Comparison of ENCODE assay signal across 9 cellular contexts in genomic region chr5:129767927-129768380, GRCh38. TPM values are rescaled to one million over a fixed set of nuclear protein-coding genes. Genes with fewer than 3 reads are reported as not detected.
A peak's percentile ranks its signal among the peaks of the same experiment; 100 is the strongest.
DNase-seq lines count a peak whose midpoint lies in the region; ATAC-seq, FAIRE-seq and TF ChIP-seq lines count a peak whose summit lies in the region.
"Had no signal": no experiment of that assay in that cellular context is flagged by ENCODE, and none has a peak within 500 bp of the region (broad histone marks: within the 10 kb centered on the region; RNA-seq: fewer than 3 reads in every experiment).

No MANE protein-coding gene starts in this region.

- H3K4me1 Mint-ChIP-seq in activated CD8-positive, alpha-beta memory T cell treated with anti-CD3 and anti-CD28 coated beads, Interleukin-2, amount 10 ng/mL, durations not matched to agents 7 days and 5 days: peaks cover 2% of the 10 kb centered on the region
- H3K4me1 Mint-ChIP-seq in naive thymus-derived CD8-positive, alpha-beta T cell: peaks cover 0 to 1% (median 0%) of the 10 kb centered on the region in 4 donors

- peak; percentile 92 for ATAC-seq in GM21576 (IDR thresholded peaks at IDR 0.05; ENCODE audit: unreplicated experiment)
- ATAC-seq in activated CD8-positive, alpha-beta memory T cell treated with anti-CD3 and anti-CD28 coated beads, Interleukin-2, amount 10 ng/mL, durations not matched to agents 7 days and 5 days: peak; percentile 89
- ATAC-seq in naive thymus-derived CD8-positive, alpha-beta T cell: peak; percentile 58 to 67

- no peak for TF ChIP-seq POLR2A in erythroblast (IDR thresholded peaks at IDR 0.05; ENCODE audit: low read length)

- POLR2A ChIA-PET in naive thymus-derived CD8-positive, alpha-beta T cell (lab: Charles Lee): no interaction called here

- no peak overlapping the region for H3K4me3 Mint-ChIP-seq in activated CD8-positive, alpha-beta memory T cell treated with anti-CD3 and anti-CD28 coated beads, Interleukin-2, amount 10 ng/mL, durations not matched to agents 7 days and 5 days
- H3K4me3 Mint-ChIP-seq in naive thymus-derived CD8-positive, alpha-beta T cell: no peak overlapping the region

- H3K27ac Mint-ChIP-seq in activated CD8-positive, alpha-beta memory T cell treated with anti-CD3 and anti-CD28 coated beads, Interleukin-2, amount 10 ng/mL, durations not matched to agents 7 days and 5 days: no peak overlapping the region
- H3K27ac Mint-ChIP-seq in naive thymus-derived CD8-positive, alpha-beta T cell: no peak overlapping the region

- no peak overlapping the region for H3K27ac ChIP-seq in substantia nigra (ENCODE audit: low read depth, low read length, poor library complexity, severe bottlenecking)

- DNase-seq in EL: peak; percentile 82
- peak; percentile 62 for DNase-seq in HTR-8/SVneo (ENCODE audit: insufficient read length, low spot score)
- DNase-seq in NOMO-1 treated with DMSO at 0.1 percent for 48 hours (lab: John Stamatoyannopoulos, UW; ENCODE audit: unreplicated experiment): peak; percentile 86
- DNase-seq in activated CD8-positive, alpha-beta memory T cell treated with anti-CD3 and anti-CD28 coated beads, Interleukin-2, amount 10 ng/mL, durations not matched to agents 7 days and 5 days: peak; percentile 70
- DNase-seq in erythroblast (lab: John Stamatoyannopoulos, UW): peak; percentile 84 to 89
- peak in 8 of 10 donors; percentile 12 to 73 (median 46) for DNase-seq in naive thymus-derived CD8-positive, alpha-beta T cell
- peak in 44 of 49 donors; percentile 1 to 80 (median 42) for DNase-seq in substantia nigra (lab: John Stamatoyannopoulos, UW)

- no peaks in the 10 kb centered on the region for H3K27me3 Mint-ChIP-seq in activated CD8-positive, alpha-beta memory T cell treated with anti-CD3 and anti-CD28 coated beads, Interleukin-2, amount 10 ng/mL, durations not matched to agents 7 days and 5 days
- peaks cover 0 to 9% (median 2%) of the 10 kb centered on the region in 5 donors for H3K27me3 Mint-ChIP-seq in naive thymus-derived CD8-positive, alpha-beta T cell

- no peaks in the 10 kb centered on the region for H3K9me3 Mint-ChIP-seq in activated CD8-positive, alpha-beta memory T cell treated with anti-CD3 and anti-CD28 coated beads, Interleukin-2, amount 10 ng/mL, durations not matched to agents 7 days and 5 days (ENCODE audit: low read depth)
- no peaks in the 10 kb centered on the region for H3K9me3 Mint-ChIP-seq in naive thymus-derived CD8-positive, alpha-beta T cell

- H3K36me3 Mint-ChIP-seq in activated CD8-positive, alpha-beta memory T cell treated with anti-CD3 and anti-CD28 coated beads, Interleukin-2, amount 10 ng/mL, durations not matched to agents 7 days and 5 days: no peaks in the 10 kb centered on the region
- no peaks in the 10 kb centered on the region for H3K36me3 Mint-ChIP-seq in naive thymus-derived CD8-positive, alpha-beta T cell

- FAIRE-seq in HTR-8/SVneo (lab: Jason Lieb, UNC): no peak

- CTCF ChIA-PET in activated CD8-positive, alpha-beta memory T cell treated with anti-CD3 and anti-CD28 coated beads, Interleukin-2, amount 10 ng/mL, durations not matched to agents 7 days and 5 days (lab: Charles Lee): interaction anchor here (0.7 to 1.1 kb wide), 8 partner anchors 9 to 408 kb away, joined by 3 to 7 read pairs (median 3); no protein-coding TSS in a partner anchor

RNA-seq across cellular contexts. Expression of gene MINAR2, which starts 20.1 kb away (rescaled TPM):
- total RNA-seq in activated CD8-positive, alpha-beta memory T cell treated with anti-CD3 and anti-CD28 coated beads, Interleukin-2, amount 10 ng/mL, durations not matched to agents 7 days and 5 days: not detected
- not detected for total RNA-seq in naive thymus-derived CD8-positive, alpha-beta T cell
- not detected for polyA plus RNA-seq in naive thymus-derived CD8-positive, alpha-beta T cell
- total RNA-seq: lower leg skin had no signal
